32 cellular contexts compared by ENCODE assay signal in genomic region chr18:41763361-41763760, GRCh38.
A peak's percentile ranks its signal among the peaks of the same experiment; 100 is the strongest.
DNase-seq lines count a peak whose midpoint lies in the region; ATAC-seq, FAIRE-seq and TF ChIP-seq lines count a peak whose summit lies in the region.
"Had no signal": no experiment of that assay in that cellular context is flagged by ENCODE, and none has a peak within 500 bp of the region (broad histone marks: within the 10 kb centered on the region; RNA-seq: fewer than 3 reads in every experiment).

No MANE protein-coding gene starts in this region.

- no peaks in the 10 kb centered on the region for H3F3A ChIP-seq in MM.1S (ENCODE audit: insufficient read depth, low read length)

- no peak overlapping the region for H2BK5ac ChIP-seq in mesendoderm (ENCODE audit: low read length)

- H3K9me3 ChIP-seq in RWPE2 (ENCODE audit: severe bottlenecking) (peaks cover 3% of the 10 kb centered on the region), MM.1S (replicated peaks; ENCODE audit: insufficient read depth, low read length) (no peaks in the 10 kb centered on the region)
- H3K9me3 ChIP-seq: A549; BE2C; BLaER1; BLaER1 treated with 17β-estradiol and CSF1 and Interleukin-3, amounts not matched to agents 10 nM and 100 nM; Caco-2 had no signal

- no peak overlapping the region for H4K5ac ChIP-seq in mesendoderm (ENCODE audit: low read length)

- no peaks in the 10 kb centered on the region for H3K79me2 ChIP-seq in MM.1S (ENCODE audit: low read length)
- H3K79me2 ChIP-seq in mesendoderm (ENCODE audit: control insufficient read depth, insufficient read depth, low read length): no peaks in the 10 kb centered on the region

- H3K4me2 ChIP-seq in MM.1S (ENCODE audit: low read depth, low read length) (no peak overlapping the region), mesendoderm (ENCODE audit: low read length) (no peak overlapping the region)
- H3K4me2 ChIP-seq: A549; BLaER1; BLaER1 treated with 17β-estradiol and CSF1 and Interleukin-3, amounts not matched to agents 10 nM and 100 nM had no signal

- no peaks in the 10 kb centered on the region for H4K20me1 ChIP-seq in MM.1S (ENCODE audit: insufficient read depth, low read length)
- H4K20me1 ChIP-seq: BLaER1; BLaER1 treated with 17β-estradiol and CSF1 and Interleukin-3, amounts not matched to agents 10 nM and 100 nM had no signal

- peak; percentile 76 for FAIRE-seq in D721Med (lab: Jason Lieb, UNC)
- FAIRE-seq: A204.1, A549 had no signal

- no peak overlapping the region for H2AFZ ChIP-seq in MM.1S (ENCODE audit: low read length)

- no peak overlapping the region for H2AK5ac ChIP-seq in mesendoderm (ENCODE audit: low read length)

- H3K4ac ChIP-seq in mesendoderm (ENCODE audit: low read depth, low read length): no peak overlapping the region

- no peak overlapping the region for H3K9ac ChIP-seq in MM.1S (ENCODE audit: low read length)
- H3K9ac ChIP-seq in mesendoderm (ENCODE audit: low read length): no peak overlapping the region
- H3K9ac ChIP-seq: BLaER1; BLaER1 treated with 17β-estradiol and CSF1 and Interleukin-3, amounts not matched to agents 10 nM and 100 nM had no signal

- no peaks in the 10 kb centered on the region for H3K9me2 ChIP-seq in MM.1S (replicated peaks; ENCODE audit: insufficient read depth, low read length)

- H3K4me1 ChIP-seq in RWPE2 (ENCODE audit: insufficient read depth, poor library complexity, severe bottlenecking) (peaks cover 23% of the 10 kb centered on the region), MM.1S (ENCODE audit: low read length) (no peaks in the 10 kb centered on the region), mesendoderm (ENCODE audit: control insufficient read depth, low read depth, low read length) (no peaks in the 10 kb centered on the region)
- H3K4me1 ChIP-seq: BE2C, BLaER1, Caco-2 had no signal

- TF ChIP-seq CTCF in D721Med (IDR thresholded peaks at IDR 0.05; ENCODE audit: insufficient read depth, missing control alignments) (no peak), RWPE2 (IDR thresholded peaks at IDR 0.05; ENCODE audit: poor library complexity, severe bottlenecking) (no peak), MM.1S (IDR thresholded peaks at IDR 0.05; ENCODE audit: low read length) (no peak)

- no peak overlapping the region for H3K18ac ChIP-seq in mesendoderm (ENCODE audit: low read length)

- no CpG with 5 or more reads among the region's 1 CpG for WGBS in mesendoderm (ENCODE audit: extremely low coverage, insufficient coverage, low lambda C conversion rate)

- no peak overlapping the region for H4K8ac ChIP-seq in mesendoderm (ENCODE audit: low read depth, low read length)

- H2BK120ac ChIP-seq in mesendoderm (ENCODE audit: low read depth, low read length): no peak overlapping the region

- H3K79me1 ChIP-seq in mesendoderm (ENCODE audit: low read length): no peaks in the 10 kb centered on the region

- H3K23ac ChIP-seq in mesendoderm (ENCODE audit: low read length): no peak overlapping the region

- H3K27ac ChIP-seq in RWPE2 (ENCODE audit: poor library complexity, severe bottlenecking) (peak overlapping the region; percentile 96), MM.1S (ENCODE audit: low read length) (no peak overlapping the region), mesendoderm (ENCODE audit: low read depth, low read length) (no peak overlapping the region)
- H3K27ac ChIP-seq: 22Rv1; A549; BLaER1; BLaER1 treated with 17β-estradiol and CSF1 and Interleukin-3, amounts not matched to agents 10 nM and 100 nM; C4-2B had no signal

- H2BK15ac ChIP-seq in mesendoderm (replicated peaks; ENCODE audit: low read depth): no peak overlapping the region

- no peak for ATAC-seq in RWPE2 (ENCODE audit: low read depth)
- ATAC-seq in GM21825 (IDR thresholded peaks at IDR 0.05; ENCODE audit: unreplicated experiment): no peak
- ATAC-seq: A549; CD8-positive, alpha-beta T cell had no signal

- H3K36me3 ChIP-seq in RWPE2 (ENCODE audit: low read depth): no peaks in the 10 kb centered on the region
- no peaks in the 10 kb centered on the region for H3K36me3 ChIP-seq in MM.1S (replicated peaks; ENCODE audit: insufficient read depth, low read length)
- no peaks in the 10 kb centered on the region for H3K36me3 ChIP-seq in mesendoderm (ENCODE audit: control insufficient read depth, insufficient read depth, low read length)
- H3K36me3 ChIP-seq: BE2C; BLaER1; BLaER1 treated with 17β-estradiol and CSF1 and Interleukin-3, amounts not matched to agents 10 nM and 100 nM had no signal

- no peak overlapping the region for H3K56ac ChIP-seq in mesendoderm (ENCODE audit: low read length)

- H3K4me3 ChIP-seq in RWPE2 (ENCODE audit: severe bottlenecking) (no peak overlapping the region), MM.1S (ENCODE audit: low read length) (no peak overlapping the region), mesendoderm (ENCODE audit: low read length) (no peak overlapping the region)
- H3K4me3 ChIP-seq: A549; BLaER1; BLaER1 treated with 17β-estradiol and CSF1 and Interleukin-3, amounts not matched to agents 10 nM and 100 nM had no signal

- H3K27me3 ChIP-seq in RWPE2 (ENCODE audit: insufficient read depth, poor library complexity, severe bottlenecking) (no peaks in the 10 kb centered on the region), MM.1S (replicated peaks; ENCODE audit: insufficient read depth, low read length) (no peaks in the 10 kb centered on the region), mesendoderm (ENCODE audit: insufficient read depth, low read length, poor library complexity) (no peaks in the 10 kb centered on the region)
- H3K27me3 ChIP-seq: BE2C; BLaER1; BLaER1 treated with 17β-estradiol and CSF1 and Interleukin-3, amounts not matched to agents 10 nM and 100 nM had no signal

- DNase-seq in D721Med (ENCODE audit: insufficient read length, low spot score) (no peak), RWPE2 (ENCODE audit: low spot score) (no peak), putamen (ENCODE audit: low spot score) (peak; percentile 71), MM.1S (no peak), mesendoderm (no peak)
- DNase-seq: 8988T; ACHN; AML-193; BE2C; C1 segment of cervical spinal cord; Caco-2; Calu3; CD4-positive, alpha-beta memory T cell; CD4-positive, alpha-beta T cell; CD4-positive, CD25-positive, alpha-beta regulatory T cell; CD8-positive, alpha-beta memory T cell; CD8-positive, alpha-beta T cell; COR-L47; DMS 273 treated with DMSO at 0.1 percent for 48 hours; DMS153; DMS53; DMS79; DMS79 treated with DMSO at 0.1 percent for 48 hours; DND-41; EL had no signal
